27 cellular contexts compared by ENCODE assay signal in genomic region chr1:18705811-18706210, GRCh38.
"Had no signal": no experiment of that assay in that cellular context is flagged by ENCODE, and none has a peak within 500 bp of the region (broad histone marks: within the 10 kb centered on the region; RNA-seq: fewer than 3 reads in every experiment).

No MANE protein-coding gene starts in this region.

- H3K27me3 ChIP-seq: brain microvascular endothelial cell, right atrium auricular region, uterus had no signal

- FAIRE-seq: endometrium, kidney had no signal

- H3K9me3 ChIP-seq: left lung, right atrium auricular region, tibial artery, uterus had no signal

- H3K4me1 ChIP-seq: left lung, right atrium auricular region, tibial artery, uterus had no signal

- H3K27ac Mint-ChIP-seq: activated CD4-positive, alpha-beta T cell treated with anti-CD3 and anti-CD28 coated beads for 36 hours; activated CD8-positive, alpha-beta memory T cell treated with anti-CD3 and anti-CD28 coated beads, Interleukin-2, amount 10 ng/mL, durations not matched to agents 7 days and 5 days; activated T-cell treated with anti-CD3 and anti-CD28 coated beads, Interleukin-2, amount 50 U/mL, for 24 hours; activated T-helper 2 cell treated with anti-CD3 and anti-CD28 coated beads, Interferon-gamma antibody, Interleukin-2, Interleukin-4, amounts not matched to agents 10 μg/mL and 5 μg/mL and 100 μg/mL, durations not matched to agents 14 hours and 24 hours and 36 hours; mesothelial cell of epicardium; nephron had no signal

- H3K27ac ChIP-seq: brain microvascular endothelial cell, coronary artery, left lung, right atrium auricular region, tibial artery, uterus had no signal

- H3K4me1 Mint-ChIP-seq: activated CD4-positive, alpha-beta T cell treated with anti-CD3 and anti-CD28 coated beads for 36 hours; central memory CD8-positive, alpha-beta T cell had no signal

- H3K9me3 Mint-ChIP-seq: activated T-cell treated with anti-CD3 and anti-CD28 coated beads, Interleukin-2, amount 50 U/mL, for 24 hours; activated T-helper 2 cell treated with anti-CD3 and anti-CD28 coated beads, Interferon-gamma antibody, Interleukin-2, Interleukin-4, amounts not matched to agents 10 μg/mL and 5 μg/mL and 100 μg/mL, durations not matched to agents 14 hours and 24 hours and 36 hours; central memory CD8-positive, alpha-beta T cell; mesothelial cell of epicardium; nephron had no signal

- H3K4me3 Mint-ChIP-seq: activated CD4-positive, alpha-beta T cell treated with anti-CD3 and anti-CD28 coated beads for 36 hours; activated CD8-positive, alpha-beta memory T cell treated with anti-CD3 and anti-CD28 coated beads, Interleukin-2, amount 10 ng/mL, durations not matched to agents 7 days and 5 days; activated T-cell treated with anti-CD3 and anti-CD28 coated beads, Interleukin-2, amount 50 U/mL, for 24 hours; central memory CD8-positive, alpha-beta T cell; mesothelial cell of epicardium; nephron had no signal

- ATAC-seq: activated CD4-positive, alpha-beta T cell treated with anti-CD3 and anti-CD28 coated beads for 36 hours; activated CD8-positive, alpha-beta memory T cell treated with anti-CD3 and anti-CD28 coated beads, Interleukin-2, amount 10 ng/mL, durations not matched to agents 7 days and 5 days; left lung had no signal

- H3K36me3 ChIP-seq: brain microvascular endothelial cell, left lung, right atrium auricular region, tibial artery, uterus had no signal

- DNase-seq: activated CD4-positive, alpha-beta T cell treated with anti-CD3 and anti-CD28 coated beads for 36 hours; activated CD4-positive, alpha-beta T cell treated with anti-CD3 and anti-CD28 coated beads, Interleukin-2, amount 50 U/mL, for 48 hours; activated CD8-positive, alpha-beta memory T cell treated with anti-CD3 and anti-CD28 coated beads, Interleukin-2, amount 10 ng/mL, durations not matched to agents 7 days and 5 days; activated naive CD4-positive, alpha-beta T cell treated with Interleukin-2 at 50 U/mL for 16 hours; activated T-cell treated with anti-CD3 and anti-CD28 coated beads, Interleukin-2, amount 50 U/mL, for 24 hours; anterior cingulate cortex; brain microvascular endothelial cell; erythroblast; foreskin melanocyte; hypothalamus; kidney; left lung; occipital lobe; stimulated activated CD4-positive, alpha-beta T cell treated with anti-CD3 and anti-CD28 coated beads, Interleukin-12 subunit alpha, Interleukin-12 subunit beta, amount 100 ng/mL, for 4 hours; stimulated activated CD4-positive, alpha-beta T cell treated with anti-CD3 and anti-CD28 coated beads, Interleukin-1b, Interleukin-23, amount 100 ng/mL, for 48 hours; stimulated activated CD8-positive, alpha-beta memory T cell treated with anti-CD3 and anti-CD28 coated beads, Interleukin-4, amount 100 ng/mL, for 48 hours; stimulated activated naive CD4-positive, alpha-beta T cell treated with Interleukin-2 at 50 U/mL for 16 hours; substantia nigra; tibial artery; uterus had no signal

- H3K36me3 Mint-ChIP-seq: activated CD8-positive, alpha-beta memory T cell treated with anti-CD3 and anti-CD28 coated beads, Interleukin-2, amount 10 ng/mL, durations not matched to agents 7 days and 5 days; mesothelial cell of epicardium had no signal

- H3K4me3 ChIP-seq: coronary artery, left lung, right atrium auricular region, tibial artery, uterus had no signal
